ENCODE assay signal across 8 cellular contexts in the genomic region with DNA sequence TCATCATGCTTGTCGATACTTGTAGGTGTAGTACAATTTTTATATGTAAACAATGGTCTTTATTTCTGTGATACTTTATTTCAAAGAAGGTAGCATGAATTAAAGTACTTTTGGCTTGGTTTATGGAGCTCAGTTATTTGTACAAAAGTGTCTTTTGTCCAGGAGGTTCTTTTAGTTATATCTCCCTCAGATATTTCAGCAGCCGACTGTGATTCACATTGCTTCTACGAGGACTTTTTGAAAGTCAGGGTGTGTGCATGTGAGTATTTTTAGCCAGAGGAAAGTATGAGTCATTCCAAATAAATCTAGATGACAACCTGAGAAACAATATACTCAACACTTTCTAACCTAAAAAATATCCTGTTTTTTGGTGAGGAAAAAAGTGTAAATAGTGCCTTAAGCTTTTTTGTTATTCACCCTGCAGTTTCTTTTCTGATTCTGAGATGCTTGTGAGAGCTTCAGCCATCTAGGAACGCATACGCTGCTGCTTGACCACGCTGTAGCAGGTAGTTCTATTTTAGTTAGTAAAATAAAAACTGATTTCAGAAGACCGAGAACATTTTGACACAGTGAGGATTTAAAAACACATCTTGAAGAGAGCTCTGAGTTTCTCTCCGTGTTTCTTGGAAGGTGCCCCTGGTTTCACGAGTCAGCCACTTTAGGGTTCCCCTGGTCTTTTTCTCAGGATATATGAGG. TPM values are rescaled to one million over a fixed set of nuclear protein-coding genes. Genes with fewer than 3 reads are reported as not detected.
DNase-seq lines count a peak whose midpoint lies in the region; ATAC-seq, FAIRE-seq and TF ChIP-seq lines count a peak whose summit lies in the region.

No MANE protein-coding gene starts in this region.

- H3K36me3 ChIP-seq in body of pancreas (replicated peaks in 1 of 2; ENCODE audit: insufficient read depth in 1 of 2, low read depth in 2 of 2) (no peaks in the 10 kb centered on the region), kidney (ENCODE audit: control insufficient read depth in 1 of 2, insufficient read depth in 2 of 2, low read length in 2 of 2) (no peaks in the 10 kb centered on the region)

- peak; percentile 91 for FAIRE-seq in kidney (lab: Jason Lieb, UNC)

- intact Hi-C loops in body of pancreas (cut with DNase I): no loop called here
- intact Hi-C loops in kidney (cut with DNase I): no loop called here

- H3K4me3 ChIP-seq in HFF-Myc (replicated peaks; ENCODE audit: low read depth, low read length): peak overlapping the region; percentile 18; the same call in 1 of the 2 replicates
- H3K4me3 ChIP-seq in body of pancreas: no peak overlapping the region
- H3K4me3 ChIP-seq in kidney (ENCODE audit: low read length in 2 of 2): peak overlapping the region; percentile 25 to 37

- peak in 2 of 3 donors; percentile 35 to 55 for TF ChIP-seq POLR2A in body of pancreas (IDR thresholded peaks at IDR 0.05)

- DNase-seq in SIG-M5 treated with dmso at 0.1 percent for 504 hours (lab: John Stamatoyannopoulos, UW; ENCODE audit: unreplicated experiment) (peak; percentile 46), SIG-M5 (lab: John Stamatoyannopoulos, UW) (no peak), HFF-Myc (ENCODE audit: extremely low read depth, low read depth) (peak; percentile 80), NCI-H460 (ENCODE audit: extremely low read depth, low read depth) (peak; percentile 63), body of pancreas (peak in 2 of 4 donors; percentile 55 to 57), kidney (peak; percentile 2), stromal cell of bone marrow (ENCODE audit: low read depth) (peak; percentile 90), NCI-H1048 (lab: John Stamatoyannopoulos, UW) (no peak)

- peak overlapping the region; percentile 49 to 54 for H3K9ac ChIP-seq in kidney (ENCODE audit: low read length in 2 of 2)

- 10% methylated on average over 9 of the region's 9 CpGs for WGBS in body of pancreas, 2 donors

- H3K9me3 ChIP-seq in body of pancreas: no peaks in the 10 kb centered on the region
- no peaks in the 10 kb centered on the region for H3K9me3 ChIP-seq in kidney (ENCODE audit: control insufficient read depth in 1 of 2, low read length in 2 of 2)

- H3K4me1 ChIP-seq in body of pancreas: peaks cover 38% of the 10 kb centered on the region
- H3K4me1 ChIP-seq in kidney (ENCODE audit: control insufficient read depth in 1 of 2, insufficient read depth in 1 of 2, low read depth in 1 of 2, low read length in 2 of 2): peaks cover 18 to 33% of the 10 kb centered on the region in 2 donors

- ATAC-seq in body of pancreas: peak; percentile 89

- H3K27ac ChIP-seq in body of pancreas (peak overlapping the region; percentile 77 to 92 (median 83)), kidney (ENCODE audit: low read depth in 2 of 2, low read length in 2 of 2) (peak overlapping the region; percentile 89 to 96)

- TF ChIP-seq CTCF in HFF-Myc (IDR thresholded peaks at IDR 0.05; ENCODE audit: low read depth, low read length, missing control alignments) (no peak), body of pancreas (IDR thresholded peaks at IDR 0.05) (no peak), kidney (IDR thresholded peaks at IDR 0.05; ENCODE audit: borderline replicate concordance, extremely low read depth, insufficient read depth) (no peak)

- no peaks in the 10 kb centered on the region for H3K27me3 ChIP-seq in body of pancreas

RNA-seq across cellular contexts. Expression of gene SUN1, which starts 0.5 kb away (rescaled TPM):
- total RNA-seq in NCI-H460 (2014; rRNA removed; shearing (Covaris generic)): 70.7 and 78.1 TPM in 2 replicates
- 141 and 253 TPM in 2 replicates for polyA plus RNA-seq in NCI-H460 (2014; cell fraction: nucleus; rRNA removed)
- total RNA-seq in body of pancreas (100 to 1,000 TPM in 1 of 2 donors, 10 to 100 TPM in 1; 75.8 to 122 TPM), kidney (168 TPM)
- 40.4 TPM for polyA plus RNA-seq in kidney (ENCODE audit: insufficient read depth, low read depth, low replicate concordance)

RNA-seq across cellular contexts. Expression of gene GET4, which starts 44.6 kb away (rescaled TPM):
- total RNA-seq in NCI-H460 (2014; rRNA removed; shearing (Covaris generic)): 24.1 and 25.9 TPM in 2 replicates
- polyA plus RNA-seq in NCI-H460 (2014; cell fraction: nucleus; rRNA removed): 60.5 and 79.9 TPM in 2 replicates
- total RNA-seq in body of pancreas (10 to 100 TPM; 34.8 to 42.2 TPM), kidney (44.8 TPM)
- polyA plus RNA-seq in kidney (ENCODE audit: insufficient read depth, low read depth, low replicate concordance): 80.8 TPM

Comparison
In these comparisons a context has a peak if more than half of its experiments do, and no peak if none do; other contexts are left out.
1. DNase-seq: peak in SIG-M5 treated with dmso at 0.1 percent for 504 hours (single experiment), HFF-Myc (single experiment), NCI-H460 (single experiment), kidney (single experiment) and stromal cell of bone marrow (single experiment); none in SIG-M5 (single experiment) and NCI-H1048 (single experiment).
2. H3K4me3 ChIP-seq: peak in HFF-Myc (single experiment) and kidney (2 of 2); none in body of pancreas (0 of 2).